8 cellular contexts compared by ENCODE assay signal in genomic region chr9:110128664-110129329, GRCh38.
DNase-seq lines count a peak whose midpoint lies in the region; ATAC-seq and TF ChIP-seq lines count a peak whose summit lies in the region.

No MANE protein-coding gene starts in this region.

- WGBS in endodermal cell (ENCODE audit: insufficient coverage in 1 of 2, insufficient read length in 1 of 2), 2 experiments: 77 to 84% methylated on average over 5 to 7 of the region's 7 CpGs

- H3K27me3 ChIP-seq in endodermal cell (ENCODE audit: control insufficient read depth, insufficient read depth, low read length, poor library complexity, severe bottlenecking) (no peaks in the 10 kb centered on the region), stomach smooth muscle (ENCODE audit: control insufficient read depth in 1 of 2, insufficient read depth in 2 of 2, low read length in 2 of 2) (no peaks in the 10 kb centered on the region)

- no peak overlapping the region for H3K4me3 Mint-ChIP-seq in endodermal cell

- H3K9me3 Mint-ChIP-seq in endodermal cell: no peaks in the 10 kb centered on the region

- H3K4me1 ChIP-seq in endodermal cell (ENCODE audit: control insufficient read depth, insufficient read depth, low read length) (peaks cover 16% of the 10 kb centered on the region), stomach smooth muscle (ENCODE audit: control insufficient read depth, insufficient read depth, low read length) (peaks cover 71% of the 10 kb centered on the region)

- ATAC-seq in GM19351 (IDR thresholded peaks at IDR 0.05; ENCODE audit: unreplicated experiment): peak; percentile 69
- peak; percentile 73 for ATAC-seq in HG03066 (IDR thresholded peaks at IDR 0.05; ENCODE audit: low read depth, unreplicated experiment)
- ATAC-seq in omental fat pad (ENCODE audit: low FRiP score): no peak

- H3K27ac Mint-ChIP-seq in endodermal cell: peak overlapping the region; percentile 55

- DNase-seq in endodermal cell (no peak), omental fat pad (ENCODE audit: low spot score) (no peak), GM19240 (ENCODE audit: insufficient read length, low spot score) (no peak), DMS114 treated with DMSO at 0.1 percent for 48 hours (lab: John Stamatoyannopoulos, UW; ENCODE audit: unreplicated experiment) (no peak)
- no peak for DNase-seq in activated CD4-positive, alpha-beta T cell treated with anti-CD3 and anti-CD28 coated beads, Interleukin-2, amount 50 U/mL, for 1 hour

- H3K4me1 Mint-ChIP-seq in endodermal cell: peaks cover 83% of the 10 kb centered on the region

- no peak overlapping the region for H3K27ac ChIP-seq in endodermal cell (ENCODE audit: low read depth, low read length)
- H3K27ac ChIP-seq in stomach smooth muscle (ENCODE audit: low read length): peak overlapping the region; percentile 95

- H3K4me3 ChIP-seq in endodermal cell (ENCODE audit: low read length): peak overlapping the region; percentile 74
- peak overlapping the region; percentile 5 to 79 for H3K4me3 ChIP-seq in stomach smooth muscle (ENCODE audit: low read length in 2 of 2)

- H3K36me3 ChIP-seq in endodermal cell (ENCODE audit: control insufficient read depth, insufficient read depth, low read length) (no peaks in the 10 kb centered on the region), stomach smooth muscle (ENCODE audit: control insufficient read depth in 2 of 2, insufficient read depth in 2 of 2, low read length in 2 of 2) (no peaks in the 10 kb centered on the region)

- no peak overlapping the region for H3K9ac ChIP-seq in endodermal cell (ENCODE audit: extremely low read depth, low read length, poor library complexity, severe bottlenecking)
- H3K9ac ChIP-seq in stomach smooth muscle (ENCODE audit: low read length in 2 of 2): peak overlapping the region in 1 of 2 donors; percentile 36

- H3K9me3 ChIP-seq in endodermal cell (ENCODE audit: control insufficient read depth, low read length): no peaks in the 10 kb centered on the region
- no peaks in the 10 kb centered on the region for H3K9me3 ChIP-seq in stomach smooth muscle (ENCODE audit: control insufficient read depth in 2 of 2, low read length in 2 of 2)

- H3K27me3 Mint-ChIP-seq in endodermal cell (ENCODE audit: insufficient read depth): no peaks in the 10 kb centered on the region

- no peaks in the 10 kb centered on the region for H3K36me3 Mint-ChIP-seq in endodermal cell (ENCODE audit: low read depth)

- TF ChIP-seq CTCF in endodermal cell (conservative IDR thresholded peaks at IDR 0.05): no peak
- no peak for TF ChIP-seq CTCF in omental fat pad (IDR thresholded peaks at IDR 0.05)
